ENCODE assay signal across 9 cellular contexts in genomic region chr11:83195176-83195531, GRCh38. TPM values are rescaled to one million over a fixed set of nuclear protein-coding genes. Genes with fewer than 3 reads are reported as not detected.
DNase-seq lines count a peak whose midpoint lies in the region; ATAC-seq, FAIRE-seq and TF ChIP-seq lines count a peak whose summit lies in the region.
"Had no signal": no experiment of that assay in that cellular context is flagged by ENCODE, and none has a peak within 500 bp of the region (broad histone marks: within the 10 kb centered on the region; RNA-seq: fewer than 3 reads in every experiment).

No MANE protein-coding gene starts in this region.

- no peak overlapping the region for H2BK12ac ChIP-seq in mesenchymal stem cell (ENCODE audit: low read length in 2 of 2)

- H3K36me3 Mint-ChIP-seq in astrocyte (ENCODE audit: low read depth, unreplicated experiment), result peaks cover 1% of the 10 kb centered on the region

- H3K4me3 ChIP-seq in HFF-Myc (replicated peaks; ENCODE audit: low read depth, low read length), result peak overlapping the region; percentile 94
- H3K4me3 ChIP-seq in astrocyte (ENCODE audit: insufficient read depth, low read depth, low read length), result peak overlapping the region; percentile 99
- peak overlapping the region in 1 of 2 experiments; percentile 96 for H3K4me3 ChIP-seq in mesenchymal stem cell (ENCODE audit: insufficient read depth in 1 of 2, low read depth in 1 of 2, low read length in 2 of 2)

- no peak overlapping the region for H2BK5ac ChIP-seq in mesenchymal stem cell (ENCODE audit: low read depth, low read length, poor library complexity, severe bottlenecking)

- H3K79me1 ChIP-seq in mesenchymal stem cell (replicated peaks; ENCODE audit: low read length, poor library complexity, severe bottlenecking), result peaks cover 16% of the 10 kb centered on the region

- H2AFZ ChIP-seq in astrocyte (ENCODE audit: low read depth, low read length) (peak overlapping the region; percentile 97), mesenchymal stem cell (ENCODE audit: low read depth, low read length) (no peak overlapping the region)

- H2BK15ac ChIP-seq in mesenchymal stem cell (ENCODE audit: low read depth, poor library complexity, severe bottlenecking), result no peak overlapping the region

- in situ Hi-C loops in ACHN (cut with HindIII; ENCODE audit: low pct_ligation_motif_present, low pct_unique_long_range_greater_than_20kb, low sequenced_read_pairs), result no loop called here

- H3K27ac ChIP-seq in astrocyte (ENCODE audit: low read depth, low read length) (peak overlapping the region; percentile 95), mesenchymal stem cell (ENCODE audit: low read length, poor library complexity, severe bottlenecking) (no peak overlapping the region)

- H2AK5ac ChIP-seq in mesenchymal stem cell (ENCODE audit: low read length, severe bottlenecking), result no peak overlapping the region

- no peak overlapping the region for H3K18ac ChIP-seq in mesenchymal stem cell (ENCODE audit: low read depth in 1 of 2, low read length in 2 of 2)

- H3K27ac Mint-ChIP-seq in astrocyte (ENCODE audit: unreplicated experiment), result peak overlapping the region; percentile 95

- 57% methylated on average over 6 of the region's 6 CpGs for WGBS in mesenchymal stem cell

- H3K4ac ChIP-seq in mesenchymal stem cell (ENCODE audit: low read depth in 1 of 2, low read length in 2 of 2), result no peak overlapping the region

- no peak overlapping the region for H2BK120ac ChIP-seq in mesenchymal stem cell (ENCODE audit: low read depth, low read length)

- no peak for TF ChIP-seq CTCF in HFF-Myc (IDR thresholded peaks at IDR 0.05; ENCODE audit: low read depth, low read length, missing control alignments)
- no peak for TF ChIP-seq CTCF in astrocyte (IDR thresholded peaks at IDR 0.05; ENCODE audit: insufficient read depth, low read depth, low read length)

- H3K79me2 ChIP-seq in astrocyte (ENCODE audit: insufficient read depth, low read length), result peaks cover 41% of the 10 kb centered on the region

- H3K27me3 ChIP-seq in astrocyte (ENCODE audit: insufficient read depth, low read length), result no peaks in the 10 kb centered on the region
- H3K27me3 ChIP-seq in mesenchymal stem cell (ENCODE audit: control insufficient read depth in 1 of 2, insufficient read depth in 1 of 2, low read length in 2 of 2), result no peaks in the 10 kb centered on the region

- no peaks in the 10 kb centered on the region for H3K9me3 Mint-ChIP-seq in astrocyte (ENCODE audit: unreplicated experiment)

- peaks cover 3% of the 10 kb centered on the region for H4K20me1 ChIP-seq in astrocyte (ENCODE audit: insufficient read depth, low read length)

- ATAC-seq in HG03439 (IDR thresholded peaks at IDR 0.05; ENCODE audit: unreplicated experiment) (no peak), GM19467 (IDR thresholded peaks at IDR 0.05; ENCODE audit: unreplicated experiment) (no peak)

- H3K23ac ChIP-seq in mesenchymal stem cell (ENCODE audit: low read length in 2 of 2), result no peak overlapping the region

- no peak overlapping the region for H3K14ac ChIP-seq in mesenchymal stem cell (ENCODE audit: low read length in 2 of 2)

- DNase-seq in ACHN (peak; percentile 7), HFF-Myc (ENCODE audit: extremely low read depth, low read depth) (no peak), astrocyte (ENCODE audit: low read depth) (no peak), mesenchymal stem cell (peak; percentile 41), NCI-H1930 (lab: John Stamatoyannopoulos, UW) (no peak), occipital lobe (lab: John Stamatoyannopoulos, UW) (no peak)

- no peak overlapping the region for H4K91ac ChIP-seq in mesenchymal stem cell (ENCODE audit: low read length)

- peaks cover 22% of the 10 kb centered on the region for H3K4me1 Mint-ChIP-seq in astrocyte (ENCODE audit: low read depth, unreplicated experiment)

- H3K36me3 ChIP-seq in astrocyte (ENCODE audit: insufficient read depth, low read length), result peaks cover 18% of the 10 kb centered on the region
- H3K36me3 ChIP-seq in mesenchymal stem cell (ENCODE audit: control insufficient read depth in 1 of 2, insufficient read depth in 2 of 2, low read depth in 1 of 2, low read length in 2 of 2), result peaks cover 7 to 41% of the 10 kb centered on the region in 2 experiments

- no peak for FAIRE-seq in astrocyte (lab: Jason Lieb, UNC)
- FAIRE-seq: colon had no signal

- H3K4me1 ChIP-seq in astrocyte (ENCODE audit: insufficient read depth, low read length), result peaks cover 15% of the 10 kb centered on the region
- peaks cover 7% of the 10 kb centered on the region for H3K4me1 ChIP-seq in mesenchymal stem cell (ENCODE audit: control insufficient read depth, insufficient read depth, low read depth, low read length)

- peak overlapping the region; percentile 96 for H3K4me2 ChIP-seq in astrocyte (ENCODE audit: low read length)
- H3K4me2 ChIP-seq in mesenchymal stem cell (ENCODE audit: low read length, poor library complexity, severe bottlenecking), result peak overlapping the region; percentile 79

- H4K8ac ChIP-seq in mesenchymal stem cell (ENCODE audit: low read length), result no peak overlapping the region

- H3K27me3 Mint-ChIP-seq in astrocyte (ENCODE audit: low read depth, unreplicated experiment), result no peaks in the 10 kb centered on the region

- H3K9me3 ChIP-seq in astrocyte (ENCODE audit: insufficient read depth, low read depth, low read length), result no peaks in the 10 kb centered on the region
- no peaks in the 10 kb centered on the region for H3K9me3 ChIP-seq in mesenchymal stem cell (ENCODE audit: control insufficient read depth, low read length)

- peak overlapping the region; percentile 97 for H3K9ac ChIP-seq in astrocyte (ENCODE audit: low read length)
- peak overlapping the region; percentile 99 for H3K9ac ChIP-seq in mesenchymal stem cell (ENCODE audit: low read length)

- H3K4me3 Mint-ChIP-seq in astrocyte (ENCODE audit: unreplicated experiment), result peak overlapping the region; percentile 99

RNA-seq across cellular contexts. Expression of gene ANKRD42, which starts 1.6 kb away (rescaled TPM):
- total RNA-seq in astrocyte (15.0 and 16.4 TPM in 2 replicates), occipital lobe (7.3 TPM)
- 10.6 TPM for polyA plus RNA-seq in mesenchymal stem cell (2013, experiment 1 of 2)
- polyA plus RNA-seq in mesenchymal stem cell (2013, experiment 2 of 2), result 11.0 TPM

RNA-seq across cellular contexts. Expression of gene PCF11, which starts 38.2 kb away (rescaled TPM):
- total RNA-seq in astrocyte, result 35.9 and 40.7 TPM in 2 replicates
- 21.1 TPM for polyA plus RNA-seq in mesenchymal stem cell (2013, experiment 1 of 2)
- polyA plus RNA-seq in mesenchymal stem cell (2013, experiment 2 of 2), result 20.0 TPM
- 93.3 TPM for total RNA-seq in occipital lobe

Comparison
In these comparisons a context has a peak if more than half of its experiments do, and no peak if none do; other contexts are left out.
1. DNase-seq: peak in ACHN (single experiment) and mesenchymal stem cell (single experiment); none in HFF-Myc (single experiment), astrocyte (single experiment), NCI-H1930 (0 of 2) and occipital lobe (single experiment).